Comparison of ENCODE assay signal across 1 cellular context in the genomic region with DNA sequence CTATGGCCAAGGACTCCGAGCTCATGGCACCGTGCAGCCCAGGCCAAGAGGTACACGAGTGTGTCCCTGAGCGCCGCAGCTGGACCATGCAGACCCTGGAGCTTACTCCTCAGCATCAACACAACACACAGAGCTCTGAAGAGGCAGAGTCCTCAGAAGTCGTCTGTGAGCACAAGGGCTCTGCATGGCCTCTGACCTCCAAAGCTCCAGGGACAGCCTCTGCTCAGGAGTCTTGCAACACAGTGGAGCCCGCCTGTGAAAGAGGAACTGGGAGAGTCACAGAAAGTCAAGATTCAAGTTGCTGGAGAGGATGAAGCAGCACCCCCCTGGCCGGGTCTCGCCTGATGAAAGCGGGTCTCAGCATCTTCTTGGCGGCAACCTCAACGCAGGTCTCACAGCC.
TF ChIP-seq lines count a peak whose summit lies in the region.

No MANE protein-coding gene starts in this region.

TF ChIP-seq in GM12878, 131 proteins besides CTCF, POLR2A, EP300 and RAD21 (continued from another document):
- TF ChIP-seq, protein P1, sequence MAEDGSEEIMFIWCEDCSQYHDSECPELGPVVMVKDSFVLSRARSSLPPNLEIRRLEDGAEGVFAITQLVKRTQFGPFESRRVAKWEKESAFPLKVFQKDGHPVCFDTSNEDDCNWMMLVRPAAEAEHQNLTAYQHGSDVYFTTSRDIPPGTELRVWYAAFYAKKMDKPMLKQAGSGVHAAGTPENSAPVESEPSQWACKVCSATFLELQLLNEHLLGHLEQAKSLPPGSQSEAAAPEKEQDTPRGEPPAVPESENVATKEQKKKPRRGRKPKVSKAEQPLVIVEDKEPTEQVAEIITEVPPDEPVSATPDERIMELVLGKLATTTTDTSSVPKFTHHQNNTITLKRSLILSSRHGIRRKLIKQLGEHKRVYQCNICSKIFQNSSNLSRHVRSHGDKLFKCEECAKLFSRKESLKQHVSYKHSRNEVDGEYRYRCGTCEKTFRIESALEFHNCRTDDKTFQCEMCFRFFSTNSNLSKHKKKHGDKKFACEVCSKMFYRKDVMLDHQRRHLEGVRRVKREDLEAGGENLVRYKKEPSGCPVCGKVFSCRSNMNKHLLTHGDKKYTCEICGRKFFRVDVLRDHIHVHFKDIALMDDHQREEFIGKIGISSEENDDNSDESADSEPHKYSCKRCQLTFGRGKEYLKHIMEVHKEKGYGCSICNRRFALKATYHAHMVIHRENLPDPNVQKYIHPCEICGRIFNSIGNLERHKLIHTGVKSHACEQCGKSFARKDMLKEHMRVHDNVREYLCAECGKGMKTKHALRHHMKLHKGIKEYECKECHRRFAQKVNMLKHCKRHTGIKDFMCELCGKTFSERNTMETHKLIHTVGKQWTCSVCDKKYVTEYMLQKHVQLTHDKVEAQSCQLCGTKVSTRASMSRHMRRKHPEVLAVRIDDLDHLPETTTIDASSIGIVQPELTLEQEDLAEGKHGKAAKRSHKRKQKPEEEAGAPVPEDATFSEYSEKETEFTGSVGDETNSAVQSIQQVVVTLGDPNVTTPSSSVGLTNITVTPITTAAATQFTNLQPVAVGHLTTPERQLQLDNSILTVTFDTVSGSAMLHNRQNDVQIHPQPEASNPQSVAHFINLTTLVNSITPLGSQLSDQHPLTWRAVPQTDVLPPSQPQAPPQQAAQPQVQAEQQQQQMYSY (CRISPR knock-in tag; IDR thresholded peaks at IDR 0.05), result no peak
- TF ChIP-seq SPI1 (IDR thresholded peaks at IDR 0.05; ENCODE audit: borderline replicate concordance, insufficient read depth, low read depth, low read length) (peak; percentile 96), IKZF2 (IDR thresholded peaks at IDR 0.05) (0 out of 4 replicates have a peak, but pooled peaks have one; percentile 12 to 36), MYC (IDR thresholded peaks at IDR 0.05; ENCODE audit: insufficient read depth, insufficient read length, insufficient replicate concordance, low read length, severe bottlenecking) (no peak), IRF4 (IDR thresholded peaks at IDR 0.05; ENCODE audit: low read depth, low read length) (peak; percentile 73), DPF2 (IDR thresholded peaks at IDR 0.05) (0 out of 2 replicates have a peak, but pooled peaks have one; percentile 21), MTA2 (IDR thresholded peaks at IDR 0.05; ENCODE audit: low read depth) (no peak)
- TF ChIP-seq, protein P2, sequence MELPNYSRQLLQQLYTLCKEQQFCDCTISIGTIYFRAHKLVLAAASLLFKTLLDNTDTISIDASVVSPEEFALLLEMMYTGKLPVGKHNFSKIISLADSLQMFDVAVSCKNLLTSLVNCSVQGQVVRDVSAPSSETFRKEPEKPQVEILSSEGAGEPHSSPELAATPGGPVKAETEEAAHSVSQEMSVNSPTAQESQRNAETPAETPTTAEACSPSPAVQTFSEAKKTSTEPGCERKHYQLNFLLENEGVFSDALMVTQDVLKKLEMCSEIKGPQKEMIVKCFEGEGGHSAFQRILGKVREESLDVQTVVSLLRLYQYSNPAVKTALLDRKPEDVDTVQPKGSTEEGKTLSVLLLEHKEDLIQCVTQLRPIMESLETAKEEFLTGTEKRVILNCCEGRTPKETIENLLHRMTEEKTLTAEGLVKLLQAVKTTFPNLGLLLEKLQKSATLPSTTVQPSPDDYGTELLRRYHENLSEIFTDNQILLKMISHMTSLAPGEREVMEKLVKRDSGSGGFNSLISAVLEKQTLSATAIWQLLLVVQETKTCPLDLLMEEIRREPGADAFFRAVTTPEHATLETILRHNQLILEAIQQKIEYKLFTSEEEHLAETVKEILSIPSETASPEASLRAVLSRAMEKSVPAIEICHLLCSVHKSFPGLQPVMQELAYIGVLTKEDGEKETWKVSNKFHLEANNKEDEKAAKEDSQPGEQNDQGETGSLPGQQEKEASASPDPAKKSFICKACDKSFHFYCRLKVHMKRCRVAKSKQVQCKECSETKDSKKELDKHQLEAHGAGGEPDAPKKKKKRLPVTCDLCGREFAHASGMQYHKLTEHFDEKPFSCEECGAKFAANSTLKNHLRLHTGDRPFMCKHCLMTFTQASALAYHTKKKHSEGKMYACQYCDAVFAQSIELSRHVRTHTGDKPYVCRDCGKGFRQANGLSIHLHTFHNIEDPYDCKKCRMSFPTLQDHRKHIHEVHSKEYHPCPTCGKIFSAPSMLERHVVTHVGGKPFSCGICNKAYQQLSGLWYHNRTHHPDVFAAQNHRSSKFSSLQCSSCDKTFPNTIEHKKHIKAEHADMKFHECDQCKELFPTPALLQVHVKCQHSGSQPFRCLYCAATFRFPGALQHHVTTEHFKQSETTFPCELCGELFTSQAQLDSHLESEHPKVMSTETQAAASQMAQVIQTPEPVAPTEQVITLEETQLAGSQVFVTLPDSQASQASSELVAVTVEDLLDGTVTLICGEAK (IDR thresholded peaks at IDR 0.05; ENCODE audit: borderline replicate concordance), result no peak
- TF ChIP-seq, protein P3, sequence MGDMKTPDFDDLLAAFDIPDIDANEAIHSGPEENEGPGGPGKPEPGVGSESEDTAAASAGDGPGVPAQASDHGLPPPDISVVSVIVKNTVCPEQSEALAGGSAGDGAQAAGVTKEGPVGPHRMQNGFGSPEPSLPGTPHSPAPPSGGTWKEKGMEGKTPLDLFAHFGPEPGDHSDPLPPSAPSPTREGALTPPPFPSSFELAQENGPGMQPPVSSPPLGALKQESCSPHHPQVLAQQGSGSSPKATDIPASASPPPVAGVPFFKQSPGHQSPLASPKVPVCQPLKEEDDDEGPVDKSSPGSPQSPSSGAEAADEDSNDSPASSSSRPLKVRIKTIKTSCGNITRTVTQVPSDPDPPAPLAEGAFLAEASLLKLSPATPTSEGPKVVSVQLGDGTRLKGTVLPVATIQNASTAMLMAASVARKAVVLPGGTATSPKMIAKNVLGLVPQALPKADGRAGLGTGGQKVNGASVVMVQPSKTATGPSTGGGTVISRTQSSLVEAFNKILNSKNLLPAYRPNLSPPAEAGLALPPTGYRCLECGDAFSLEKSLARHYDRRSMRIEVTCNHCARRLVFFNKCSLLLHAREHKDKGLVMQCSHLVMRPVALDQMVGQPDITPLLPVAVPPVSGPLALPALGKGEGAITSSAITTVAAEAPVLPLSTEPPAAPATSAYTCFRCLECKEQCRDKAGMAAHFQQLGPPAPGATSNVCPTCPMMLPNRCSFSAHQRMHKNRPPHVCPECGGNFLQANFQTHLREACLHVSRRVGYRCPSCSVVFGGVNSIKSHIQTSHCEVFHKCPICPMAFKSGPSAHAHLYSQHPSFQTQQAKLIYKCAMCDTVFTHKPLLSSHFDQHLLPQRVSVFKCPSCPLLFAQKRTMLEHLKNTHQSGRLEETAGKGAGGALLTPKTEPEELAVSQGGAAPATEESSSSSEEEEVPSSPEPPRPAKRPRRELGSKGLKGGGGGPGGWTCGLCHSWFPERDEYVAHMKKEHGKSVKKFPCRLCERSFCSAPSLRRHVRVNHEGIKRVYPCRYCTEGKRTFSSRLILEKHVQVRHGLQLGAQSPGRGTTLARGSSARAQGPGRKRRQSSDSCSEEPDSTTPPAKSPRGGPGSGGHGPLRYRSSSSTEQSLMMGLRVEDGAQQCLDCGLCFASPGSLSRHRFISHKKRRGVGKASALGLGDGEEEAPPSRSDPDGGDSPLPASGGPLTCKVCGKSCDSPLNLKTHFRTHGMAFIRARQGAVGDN (IDR thresholded peaks at IDR 0.05), result 0 out of 2 replicates have a peak, but pooled peaks have one; percentile 25
